In genomic region chr1:45263132-45263531, GRCh38 we compare ENCODE assay signal across 30 cellular contexts. TPM values are rescaled to one million over a fixed set of nuclear protein-coding genes. Genes with fewer than 3 reads are reported as not detected.
A peak's percentile ranks its signal among the peaks of the same experiment; 100 is the strongest.
DNase-seq lines count a peak whose midpoint lies in the region; ATAC-seq, FAIRE-seq and TF ChIP-seq lines count a peak whose summit lies in the region.
"Had no signal": no experiment of that assay in that cellular context is flagged by ENCODE, and none has a peak within 500 bp of the region (broad histone marks: within the 10 kb centered on the region; RNA-seq: fewer than 3 reads in every experiment).

No MANE protein-coding gene starts in this region.

- FAIRE-seq in K562 (lab: Jason Lieb, UNC) (no peak), endothelial cell of umbilical vein (lab: Jason Lieb, UNC) (no peak), kidney (lab: Jason Lieb, UNC) (no peak)
- FAIRE-seq: A204.1, GM12878, GM12892, GM18507, GM19239 had no signal

- TF ChIP-seq CTCF in K562 (IDR thresholded peaks at IDR 0.05 in 2 of 3, conservative IDR thresholded peaks at IDR 0.05 in 1 of 3; ENCODE audit: insufficient read depth in 2 of 3, low read depth in 1 of 3, low read length in 3 of 3) (no peak), endothelial cell of umbilical vein (IDR thresholded peaks at IDR 0.05; ENCODE audit: extremely low read depth in 1 of 2, insufficient read depth in 1 of 2, low read depth in 1 of 2, low read length in 2 of 2) (no peak), kidney (IDR thresholded peaks at IDR 0.05; ENCODE audit: borderline replicate concordance, extremely low read depth, insufficient read depth) (no peak)

- TF ChIP-seq POLR2A in K562 (conservative IDR thresholded peaks at IDR 0.05), result no peak
- no peak for TF ChIP-seq POLR2A in endothelial cell of umbilical vein (IDR thresholded peaks at IDR 0.05; ENCODE audit: low read depth, low read length)

- CTCF ChIA-PET in K562 (lab: Yijun Ruan, JAX; ENCODE audit: low intra/inter-chr PET ratio) (no interaction called here), endothelial cell of umbilical vein (lab: Charles Lee) (no interaction called here)

- in situ Hi-C loops in K562 (cut with MboI), result no loop called here

- intact Hi-C loops in K562 (cut with micrococcal nuclease) (no loop called here), endothelial cell of umbilical vein (cut with micrococcal nuclease) (no loop called here), kidney (cut with DNase I) (no loop called here)

- peaks cover 6% of the 10 kb centered on the region for H3K9me3 ChIP-seq in K562 (replicated peaks; ENCODE audit: control insufficient read depth, insufficient read depth, low read depth, low read length)
- no peaks in the 10 kb centered on the region for H3K9me3 ChIP-seq in endothelial cell of umbilical vein (replicated peaks; ENCODE audit: control insufficient read depth, insufficient read depth, low read length)
- H3K9me3 ChIP-seq in kidney (ENCODE audit: control insufficient read depth in 1 of 2, low read length in 2 of 2), result peaks cover 0 to 8% of the 10 kb centered on the region in 2 donors
- H3K9me3 ChIP-seq: BE2C had no signal

- WGBS in K562 (ENCODE audit: insufficient coverage, low coverage, missing lambda C conversion rate), result 29% methylated on average over 4 of the region's 4 CpGs

- H3K4me1 ChIP-seq in K562 (replicated peaks in 1 of 2; ENCODE audit: control insufficient read depth in 2 of 2, insufficient read depth in 2 of 2, low read length in 2 of 2), result peaks cover 8 to 27% of the 10 kb centered on the region in 2 experiments
- H3K4me1 ChIP-seq in endothelial cell of umbilical vein (ENCODE audit: control insufficient read depth, extremely low read depth, insufficient read depth, low read length), result peaks cover 37% of the 10 kb centered on the region
- H3K4me1 ChIP-seq in kidney (ENCODE audit: control insufficient read depth in 1 of 2, insufficient read depth in 1 of 2, low read depth in 1 of 2, low read length in 2 of 2), result no peaks in the 10 kb centered on the region
- H3K4me1 ChIP-seq: BE2C, BLaER1 had no signal

- BruUV-seq in K562 (replicated peaks; lab: Mats Ljungman, UMichigan) (no TSS peak), endothelial cell of umbilical vein (replicated peaks; lab: Mats Ljungman, UMichigan) (no TSS peak)

- H3K4me3 ChIP-seq in K562, result no peak overlapping the region
- H3K4me3 ChIP-seq in endothelial cell of umbilical vein (replicated peaks in 1 of 3; ENCODE audit: insufficient read depth in 1 of 3, low read depth in 1 of 3, low read length in 3 of 3), result no peak overlapping the region
- no peak overlapping the region for H3K4me3 ChIP-seq in kidney (ENCODE audit: low read length in 2 of 2)
- H3K4me3 ChIP-seq: BLaER1, GM12878 had no signal

- dilution Hi-C loops in endothelial cell of umbilical vein (cut with MboI; ENCODE audit: extremely low pct_ligation_motif_present, low sequenced_read_pairs), result no loop called here

- POLR2A ChIA-PET in K562 (lab: Yijun Ruan, JAX) (interaction anchor here (0.6 to 1.1 kb wide), 3 partner anchors 12 to 259 kb away, joined by 3 to 4 read pairs (median 3); partner anchors contain the start of gene PRDX1), endothelial cell of umbilical vein (lab: Charles Lee) (no interaction called here)

- no peak for TF ChIP-seq RAD21 in K562 (CRISPR knock-in tag; conservative IDR thresholded peaks at IDR 0.05 in 1 of 2, IDR thresholded peaks at IDR 0.05 in 1 of 2)

- H3K9ac ChIP-seq in K562 (ENCODE audit: insufficient read depth in 1 of 2, low read depth in 2 of 2, low read length in 2 of 2) (no peak overlapping the region), endothelial cell of umbilical vein (replicated peaks; ENCODE audit: extremely low read depth, insufficient read depth, low read length) (no peak overlapping the region), kidney (ENCODE audit: low read length in 2 of 2) (no peak overlapping the region)
- H3K9ac ChIP-seq: BLaER1 had no signal

- H3K27ac ChIP-seq in K562 (ENCODE audit: extremely low read depth, low read depth, low read length) (no peak overlapping the region), endothelial cell of umbilical vein (ENCODE audit: insufficient read depth, low read depth, low read length) (no peak overlapping the region), kidney (ENCODE audit: low read depth in 2 of 2, low read length in 2 of 2) (no peak overlapping the region)
- H3K27ac ChIP-seq: BLaER1 had no signal

- H3K79me2 ChIP-seq in K562 (ENCODE audit: control insufficient read depth, insufficient read depth, low read length) (no peaks in the 10 kb centered on the region), endothelial cell of umbilical vein (ENCODE audit: control insufficient read depth, insufficient read depth, low read length) (no peaks in the 10 kb centered on the region)

- H3K4me2 ChIP-seq in K562 (ENCODE audit: insufficient read depth, low read length), result no peak overlapping the region
- H3K4me2 ChIP-seq in endothelial cell of umbilical vein (ENCODE audit: insufficient read depth, low read length), result no peak overlapping the region
- H3K4me2 ChIP-seq: BLaER1 had no signal

- no peak for ATAC-seq in K562
- ATAC-seq in left lobe of liver, result peak; percentile 25
- no peak for ATAC-seq in GM18517 (IDR thresholded peaks at IDR 0.05; ENCODE audit: unreplicated experiment)
- ATAC-seq: GM12878 had no signal

- no peaks in the 10 kb centered on the region for H3K36me3 ChIP-seq in K562 (ENCODE audit: control insufficient read depth, insufficient read depth, low read length)
- no peaks in the 10 kb centered on the region for H3K36me3 ChIP-seq in endothelial cell of umbilical vein (ENCODE audit: control insufficient read depth in 2 of 2, extremely low read depth in 1 of 2, insufficient read depth in 2 of 2, low read length in 2 of 2)
- H3K36me3 ChIP-seq in kidney (ENCODE audit: control insufficient read depth in 1 of 2, insufficient read depth in 2 of 2, low read length in 2 of 2), result no peaks in the 10 kb centered on the region
- H3K36me3 ChIP-seq: BE2C had no signal

- H2AFZ ChIP-seq in K562 (ENCODE audit: low read depth, low read length), result no peak overlapping the region
- peak overlapping the region; percentile 26 for H2AFZ ChIP-seq in endothelial cell of umbilical vein (ENCODE audit: low read depth, low read length)

- DNase-seq in K562 (ENCODE audit: extremely low read depth in 1 of 4, low spot score in 3 of 4), result no peak
- DNase-seq in dermis blood vessel endothelial cell, result peak; percentile 22
- DNase-seq in endothelial cell of umbilical vein (ENCODE audit: low read depth, low spot score), result peak; percentile 57
- DNase-seq in left lobe of liver (ENCODE audit: low spot score), result no peak
- DNase-seq in NCI-H446 treated with DMSO at 0.1 percent for 48 hours (lab: John Stamatoyannopoulos, UW), result no peak
- DNase-seq in mesenteric fat pad (ENCODE audit: low spot score), result no peak
- DNase-seq in kidney, result no peak
- DNase-seq: 8988T; ACHN; BE2C; C1 segment of cervical spinal cord; CD4-positive, alpha-beta memory T cell; CD4-positive, CD25-positive, alpha-beta regulatory T cell; CD8-positive, alpha-beta memory T cell; COR-L47; DMS 273 treated with DMSO at 0.1 percent for 48 hours; DMS153; DMS53; DMS79; DND-41; EL; GDM1 had no signal

- H3K27me3 ChIP-seq in K562 (ENCODE audit: control insufficient read depth in 2 of 2, insufficient read depth in 2 of 2, low read length in 2 of 2) (peaks cover 0 to 12% of the 10 kb centered on the region in 2 experiments; a peak in 1 of 5 replicates), endothelial cell of umbilical vein (ENCODE audit: control insufficient read depth in 2 of 2, insufficient read depth in 2 of 2, low read length in 2 of 2) (no peaks in the 10 kb centered on the region)
- H3K27me3 ChIP-seq: BE2C, BLaER1 had no signal

- H3K9me1 ChIP-seq in K562 (ENCODE audit: control insufficient read depth, insufficient read depth, low read length) (no peaks in the 10 kb centered on the region), endothelial cell of umbilical vein (replicated peaks; ENCODE audit: control insufficient read depth, extremely low read depth, insufficient read depth, low read length) (no peaks in the 10 kb centered on the region)

- no peaks in the 10 kb centered on the region for H4K20me1 ChIP-seq in K562 (replicated peaks; ENCODE audit: control insufficient read depth, insufficient read depth, low read length)
- no peaks in the 10 kb centered on the region for H4K20me1 ChIP-seq in endothelial cell of umbilical vein (replicated peaks; ENCODE audit: control insufficient read depth, extremely low read depth, insufficient read depth, low read length)
- H4K20me1 ChIP-seq: BLaER1 had no signal

- TF ChIP-seq EP300 in K562 (IDR thresholded peaks at IDR 0.05; ENCODE audit: low read length), result no peak

RNA-seq across cellular contexts. Expression of gene ZSWIM5, which starts 56.7 kb away (rescaled TPM):
- total RNA-seq in K562 (2011; cell fraction: chromatin; rRNA removed; ENCODE audit: low replicate concordance), result 0.05 TPM in 1 of 2 replicates, not detected in the other
- 0.17 TPM in 1 of 2 replicates, not detected in the other for total RNA-seq in K562 (2011; cell fraction: nucleolus; rRNA removed)
- not detected in 2 replicates for total RNA-seq in K562 (2011; cell fraction: nucleoplasm; rRNA removed)
- total RNA-seq in K562 (2014; rRNA removed) (under 0.01 and 0.08 TPM in 2 replicates), K562 (2014; rRNA removed; fragmentation: Illumina TruSeq; extraction: Trizol) (0.04 TPM in 1 of 2 replicates, not detected in the other), K562 (2015; rRNA removed; fragmentation: Illumina TruSeq; extraction: Trizol) (0.04 TPM in 2 replicates), K562 (2021) (0.07 and 0.22 TPM in 2 replicates), dermis blood vessel endothelial cell (5.8 and 6.5 TPM in 2 replicates), endothelial cell of umbilical vein (1.6 and 1.7 TPM in 2 replicates), left lobe of liver (0.33 TPM), mesenteric fat pad (0.42 TPM), kidney (4.8 TPM)
- polyA plus RNA-seq in K562 (2011; rRNA removed) (0.01 TPM in 1 of 2 replicates, not detected in the other), K562 (2014; fragmentation: Illumina TruSeq; extraction: Trizol) (0.03 TPM in 1 of 2 replicates, not detected in the other), K562 (2014; fragmentation: Nextera tagmentation; extraction: Ambion mirVana) (not detected), K562 (2014; rRNA removed) (0.03 TPM in 1 of 2 replicates, not detected in the other), endothelial cell of umbilical vein (3.9 and 4.3 TPM in 2 replicates), kidney (ENCODE audit: insufficient read depth, low read depth, low replicate concordance) (1.9 TPM)
- 0.03 and 0.04 TPM in 2 replicates for polyA plus RNA-seq in K562 (2011; cell fraction: cytosol; rRNA removed)
- polyA plus RNA-seq in K562 (2011; cell fraction: nucleus; rRNA removed), result 0.03 and 0.06 TPM in 2 replicates
- polyA plus RNA-seq in K562 (2012), result 0.07 and 0.26 TPM in 2 replicates
- polyA minus RNA-seq in K562 (2011; rRNA and poly(A)+ RNA removed), result 0.11 and 0.12 TPM in 2 replicates
- polyA minus RNA-seq in K562 (2011; cell fraction: cytosol; rRNA and poly(A)+ RNA removed), result not detected in 2 replicates
- polyA minus RNA-seq in K562 (2011; cell fraction: nucleus; rRNA and poly(A)+ RNA removed), result under 0.01 and 0.13 TPM in 2 replicates
- 1.7 TPM in 2 replicates for polyA plus RNA-seq in endothelial cell of umbilical vein (2011; cell fraction: cytosol; rRNA removed)
- 6.8 and 8.0 TPM in 2 replicates for polyA plus RNA-seq in endothelial cell of umbilical vein (2011; cell fraction: nucleus; rRNA removed)
- 1.1 and 1.6 TPM in 2 replicates for polyA plus RNA-seq in endothelial cell of umbilical vein (2012)
- 5.9 and 7.3 TPM in 2 replicates for polyA minus RNA-seq in endothelial cell of umbilical vein
- polyA minus RNA-seq in endothelial cell of umbilical vein (2011; cell fraction: cytosol; rRNA and poly(A)+ RNA removed), result 2.8 TPM
- 3.8 and 4.8 TPM in 2 replicates for polyA minus RNA-seq in endothelial cell of umbilical vein (2011; cell fraction: nucleus; rRNA and poly(A)+ RNA removed)
- polyA plus RNA-seq: CD14-positive monocyte had no signal

Comparison
In these comparisons a context has a peak if more than half of its experiments do, and no peak if none do; other contexts are left out.
1. DNase-seq: peak in dermis blood vessel endothelial cell (single experiment) and endothelial cell of umbilical vein (single experiment); none in K562 (0 of 4), left lobe of liver (single experiment), NCI-H446 treated with DMSO at 0.1 percent for 48 hours (single experiment), mesenteric fat pad (single experiment) and kidney (single experiment).